Comparison of ENCODE assay signal across 17 cellular contexts in genomic region chr2:161113693-161114417, GRCh38. TPM values are rescaled to one million over a fixed set of nuclear protein-coding genes. Genes with fewer than 3 reads are reported as not detected.
DNase-seq lines count a peak whose midpoint lies in the region; ATAC-seq, FAIRE-seq and TF ChIP-seq lines count a peak whose summit lies in the region.
"Had no signal": no experiment of that assay in that cellular context is flagged by ENCODE, and none has a peak within 500 bp of the region (broad histone marks: within the 10 kb centered on the region; RNA-seq: fewer than 3 reads in every experiment).

No MANE protein-coding gene starts in this region.

- H3K9ac ChIP-seq in neural progenitor cell, result no peak overlapping the region
- H3K9ac ChIP-seq: BLaER1 treated with 17β-estradiol and CSF1 and Interleukin-3, amounts not matched to agents 10 nM and 100 nM had no signal

- no peaks in the 10 kb centered on the region for H3K79me2 ChIP-seq in neural progenitor cell (ENCODE audit: low read depth)

- H3K27me3 ChIP-seq in neural progenitor cell (no peaks in the 10 kb centered on the region), thyroid gland (no peaks in the 10 kb centered on the region)
- H3K27me3 ChIP-seq: BLaER1 treated with 17β-estradiol and CSF1 and Interleukin-3, amounts not matched to agents 10 nM and 100 nM had no signal

- 96% methylated on average over 5 of the region's 5 CpGs for WGBS in thyroid gland, 2 donors

- H3K27ac ChIP-seq in neural progenitor cell (no peak overlapping the region), thyroid gland (no peak overlapping the region)
- H3K27ac ChIP-seq: BLaER1 treated with 17β-estradiol and CSF1 and Interleukin-3, amounts not matched to agents 10 nM and 100 nM; PC-9 had no signal

- no peaks in the 10 kb centered on the region for H3K36me3 ChIP-seq in neural progenitor cell
- no peaks in the 10 kb centered on the region for H3K36me3 ChIP-seq in thyroid gland
- H3K36me3 ChIP-seq: BLaER1 treated with 17β-estradiol and CSF1 and Interleukin-3, amounts not matched to agents 10 nM and 100 nM had no signal

- H3K9me3 ChIP-seq in neural progenitor cell (ENCODE audit: low read depth), result no peaks in the 10 kb centered on the region
- no peaks in the 10 kb centered on the region for H3K9me3 ChIP-seq in thyroid gland
- H3K9me3 ChIP-seq: BLaER1 treated with 17β-estradiol and CSF1 and Interleukin-3, amounts not matched to agents 10 nM and 100 nM had no signal

- intact Hi-C loops in thyroid gland (cut with DNase I), result no loop called here

- no peak overlapping the region for H3K4me3 ChIP-seq in neural progenitor cell
- no peak overlapping the region for H3K4me3 ChIP-seq in thyroid gland (replicated peaks in 1 of 3)
- H3K4me3 ChIP-seq: BLaER1 treated with 17β-estradiol and CSF1 and Interleukin-3, amounts not matched to agents 10 nM and 100 nM; PC-9 had no signal

- peaks cover 28% of the 10 kb centered on the region for H3K4me1 Mint-ChIP-seq in activated T-cell treated with anti-CD3 and anti-CD28 coated beads, Interleukin-2, amount 50 U/mL, for 72 hours (ENCODE audit: low read depth)
- peaks cover 20% of the 10 kb centered on the region for H3K4me1 Mint-ChIP-seq in activated T-cell treated with anti-CD3 and anti-CD28 coated beads, Interleukin-2, amount 50 U/mL, for 24 hours (ENCODE audit: low read depth)
- H3K4me1 Mint-ChIP-seq in neural progenitor cell, result no peaks in the 10 kb centered on the region

- FAIRE-seq in GM18507 (lab: Jason Lieb, UNC) (peak; percentile 58), urothelium cell line (lab: Jason Lieb, UNC) (no peak)
- FAIRE-seq: GM19239 had no signal

- ATAC-seq in activated T-cell treated with anti-CD3 and anti-CD28 coated beads, Interleukin-2, amount 50 U/mL, for 72 hours (replicated peaks in 1 of 2), result peak; percentile 95 to 98
- ATAC-seq in HG02981 (IDR thresholded peaks at IDR 0.05; ENCODE audit: unreplicated experiment) (peak; percentile 47), GM21619 (IDR thresholded peaks at IDR 0.05; ENCODE audit: unreplicated experiment) (no peak)
- ATAC-seq: CD8-positive, alpha-beta T cell had no signal

- TF ChIP-seq CTCF in neural progenitor cell (IDR thresholded peaks at IDR 0.05) (no peak), thyroid gland (IDR thresholded peaks at IDR 0.05) (no peak)

- H3K9me3 Mint-ChIP-seq in activated T-cell treated with anti-CD3 and anti-CD28 coated beads, Interleukin-2, amount 50 U/mL, for 72 hours, result no peaks in the 10 kb centered on the region
- H3K9me3 Mint-ChIP-seq in activated T-cell treated with anti-CD3 and anti-CD28 coated beads, Interleukin-2, amount 50 U/mL, for 24 hours, result no peaks in the 10 kb centered on the region
- no peaks in the 10 kb centered on the region for H3K9me3 Mint-ChIP-seq in neural progenitor cell
- H3K9me3 Mint-ChIP-seq: CD8-positive, alpha-beta T cell had no signal

- peak overlapping the region; percentile 34 for H3K27ac Mint-ChIP-seq in activated T-cell treated with anti-CD3 and anti-CD28 coated beads, Interleukin-2, amount 50 U/mL, for 72 hours
- H3K27ac Mint-ChIP-seq in activated T-cell treated with anti-CD3 and anti-CD28 coated beads, Interleukin-2, amount 50 U/mL, for 24 hours, result no peak overlapping the region
- no peak overlapping the region for H3K27ac Mint-ChIP-seq in neural progenitor cell
- H3K27ac Mint-ChIP-seq: CD8-positive, alpha-beta T cell had no signal

- H3K4me1 ChIP-seq in neural progenitor cell (no peaks in the 10 kb centered on the region), thyroid gland (no peaks in the 10 kb centered on the region)

- no peaks in the 10 kb centered on the region for H3F3A ChIP-seq in neural progenitor cell (ENCODE audit: low read depth)

- no peaks in the 10 kb centered on the region for H4K20me1 ChIP-seq in neural progenitor cell (ENCODE audit: low read depth)
- H4K20me1 ChIP-seq: BLaER1 treated with 17β-estradiol and CSF1 and Interleukin-3, amounts not matched to agents 10 nM and 100 nM had no signal

- no peak overlapping the region for H3K4me2 ChIP-seq in neural progenitor cell
- H3K4me2 ChIP-seq: BLaER1 treated with 17β-estradiol and CSF1 and Interleukin-3, amounts not matched to agents 10 nM and 100 nM; PC-9 had no signal

- H3K4me3 Mint-ChIP-seq in activated T-cell treated with anti-CD3 and anti-CD28 coated beads, Interleukin-2, amount 50 U/mL, for 72 hours, result no peak overlapping the region
- no peak overlapping the region for H3K4me3 Mint-ChIP-seq in activated T-cell treated with anti-CD3 and anti-CD28 coated beads, Interleukin-2, amount 50 U/mL, for 24 hours
- no peak overlapping the region for H3K4me3 Mint-ChIP-seq in neural progenitor cell
- H3K4me3 Mint-ChIP-seq: CD8-positive, alpha-beta T cell had no signal

- peak; percentile 35 to 40 for DNase-seq in activated T-cell treated with anti-CD3 and anti-CD28 coated beads, Interleukin-2, amount 50 U/mL, for 72 hours
- DNase-seq in activated T-cell treated with anti-CD3 and anti-CD28 coated beads, Interleukin-2, amount 50 U/mL, for 24 hours, result no peak
- DNase-seq in GM18507 (ENCODE audit: extremely low spot score, insufficient read length, low read depth) (no peak), neural progenitor cell (ENCODE audit: low spot score) (no peak), thyroid gland (no peak), urothelium cell line (ENCODE audit: low spot score) (no peak)
- DNase-seq: CD8-positive, alpha-beta T cell; DMS53; NCI-H1417 treated with DMSO at 0.1 percent for 48 hours; NCI-H187 treated with DMSO at 0.1 percent for 48 hours; NCI-H226; NCI-H524 treated with DMSO at 0.1 percent for 48 hours; PC-9 had no signal

- peak overlapping the region; percentile 19 for H2AFZ ChIP-seq in neural progenitor cell (replicated peaks)
- H2AFZ ChIP-seq: PC-9 had no signal

- no peak for TF ChIP-seq POLR2A in thyroid gland (IDR thresholded peaks at IDR 0.05)

- peaks cover 33% of the 10 kb centered on the region for H3K27me3 Mint-ChIP-seq in activated T-cell treated with anti-CD3 and anti-CD28 coated beads, Interleukin-2, amount 50 U/mL, for 72 hours (ENCODE audit: low read depth)
- no peaks in the 10 kb centered on the region for H3K27me3 Mint-ChIP-seq in activated T-cell treated with anti-CD3 and anti-CD28 coated beads, Interleukin-2, amount 50 U/mL, for 24 hours
- H3K27me3 Mint-ChIP-seq in neural progenitor cell (ENCODE audit: insufficient read depth, low read depth), result no peaks in the 10 kb centered on the region

- H3K36me3 Mint-ChIP-seq in activated T-cell treated with anti-CD3 and anti-CD28 coated beads, Interleukin-2, amount 50 U/mL, for 72 hours (ENCODE audit: insufficient read depth in 2 of 2), result no peaks in the 10 kb centered on the region
- no peaks in the 10 kb centered on the region for H3K36me3 Mint-ChIP-seq in activated T-cell treated with anti-CD3 and anti-CD28 coated beads, Interleukin-2, amount 50 U/mL, for 24 hours (ENCODE audit: low read depth)
- no peaks in the 10 kb centered on the region for H3K36me3 Mint-ChIP-seq in neural progenitor cell
- H3K36me3 Mint-ChIP-seq: CD8-positive, alpha-beta T cell had no signal

RNA-seq across cellular contexts. Expression of gene TANK, which starts 46.4 kb away (rescaled TPM):
- total RNA-seq in activated T-cell treated with anti-CD3 and anti-CD28 coated beads, Interleukin-2, amount 50 U/mL, for 72 hours, result 10 to 100 TPM; 87.3 to 87.8 TPM
- 19.8 and 43.5 TPM in 2 replicates for total RNA-seq in neural progenitor cell (ENCODE audit: low replicate concordance)
- 100 to 1,000 TPM in 2 of 4 donors, 10 to 100 TPM in 2; 76.9 to 115 (median 98.1) TPM for total RNA-seq in thyroid gland

Comparison
In these comparisons a context has a peak if more than half of its experiments do, and no peak if none do; other contexts are left out.
1. DNase-seq: peak in activated T-cell treated with anti-CD3 and anti-CD28 coated beads, Interleukin-2, amount 50 U/mL, for 72 hours (2 of 2); none in activated T-cell treated with anti-CD3 and anti-CD28 coated beads, Interleukin-2, amount 50 U/mL, for 24 hours (single experiment), GM18507 (single experiment), neural progenitor cell (single experiment), thyroid gland (0 of 2) and urothelium cell line (single experiment).